In the genomic region with DNA sequence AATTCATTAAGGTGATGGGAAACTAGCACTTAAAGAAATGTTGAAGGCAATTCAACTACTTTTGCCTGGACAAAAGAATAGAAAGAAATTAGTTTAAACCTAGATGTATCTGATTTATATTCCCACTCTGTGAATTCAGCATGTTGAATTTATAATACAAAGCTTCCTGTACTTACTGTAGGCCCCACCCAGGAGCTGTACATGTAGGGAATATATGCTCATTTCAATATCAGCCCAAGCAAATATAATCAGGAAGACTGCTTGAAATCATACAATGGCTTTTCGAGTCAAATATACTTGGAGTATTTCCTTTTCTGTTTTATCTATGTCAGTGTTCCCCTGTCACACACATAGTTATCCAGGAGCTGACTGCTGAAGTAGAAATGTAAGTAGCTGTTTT, we compare ENCODE assay signal across 28 cellular contexts.
"Had no signal": no experiment of that assay in that cellular context is flagged by ENCODE, and none has a peak within 500 bp of the region (broad histone marks: within the 10 kb centered on the region; RNA-seq: fewer than 3 reads in every experiment).

No MANE protein-coding gene starts in this region.

- H3K4me1 ChIP-seq: testis, thyroid gland, upper lobe of left lung, vagina had no signal

- H3K9me3 ChIP-seq: left ventricle myocardium inferior, neutrophil, psoas muscle, right atrium auricular region, stomach, testis, thyroid gland, transverse colon, upper lobe of left lung, vagina had no signal

- H3K27me3 Mint-ChIP-seq: naive thymus-derived CD8-positive, alpha-beta T cell; stimulated activated naive B cell treated with anti-CD40 and anti-IgM and Interleukin-4, amounts not matched to agents 10 μg/mL and 1 μg/mL and 100 μg/mL, for 72 hours had no signal

- H3K4me2 ChIP-seq: neural progenitor cell had no signal

- H3K9me3 Mint-ChIP-seq: naive thymus-derived CD8-positive, alpha-beta T cell; nephron; neural progenitor cell; stimulated activated naive B cell treated with anti-CD40 and anti-IgM and Interleukin-4, amounts not matched to agents 10 μg/mL and 1 μg/mL and 100 μg/mL, for 72 hours had no signal

- H3K4me3 ChIP-seq: left ventricle myocardium inferior, lung, neural progenitor cell, psoas muscle, right atrium auricular region, skin epidermis, stomach, testis, thyroid gland, transverse colon, upper lobe of left lung, vagina had no signal

- DNase-seq: hippocampal formation; kidney glomerular epithelial cell; left cardiac atrium; left ventricle myocardium inferior; midbrain; naive thymus-derived CD8-positive, alpha-beta T cell; occipital lobe; psoas muscle; stimulated activated CD4-positive, alpha-beta T cell treated with anti-CD3 and anti-CD28 coated beads, Interleukin-12 subunit alpha, Interleukin-12 subunit beta, amount 100 ng/mL, for 4 hours; stimulated activated CD4-positive, alpha-beta T cell treated with anti-CD3 and anti-CD28 coated beads, Interleukin-15, amount 100 ng/mL, for 24 hours; stimulated activated CD4-positive, alpha-beta T cell treated with anti-CD3 and anti-CD28 coated beads, Interleukin-2, amount 100 ng/mL, for 24 hours; stimulated activated CD4-positive, alpha-beta T cell treated with anti-CD3 and anti-CD28 coated beads, Interleukin-4, amount 100 ng/mL, for 1 hour; stimulated activated naive B cell treated with anti-CD40 and anti-IgM and Interleukin-4, amounts not matched to agents 10 μg/mL and 1 μg/mL and 100 μg/mL, for 72 hours; stimulated activated naive CD8-positive, alpha-beta T cell treated with anti-CD3 and anti-CD28 coated beads, Interleukin-15, Interleukin-2, amounts not matched to agents 100 U/mL and 50 U/mL, for 24 hours; stomach; testis; thyroid gland; transverse colon; upper lobe of left lung had no signal

- H3K36me3 Mint-ChIP-seq: neural progenitor cell had no signal

- H2AFZ ChIP-seq: neural progenitor cell, parathyroid adenoma had no signal

- ATAC-seq: left cardiac atrium; naive thymus-derived CD8-positive, alpha-beta T cell; psoas muscle; sciatic nerve; stimulated activated naive B cell treated with anti-CD40 and anti-IgM and Interleukin-4, amounts not matched to agents 10 μg/mL and 1 μg/mL and 100 μg/mL, for 72 hours; stimulated activated naive CD8-positive, alpha-beta T cell treated with anti-CD3 and anti-CD28 coated beads, Interleukin-15, Interleukin-2, amounts not matched to agents 100 U/mL and 50 U/mL, for 24 hours had no signal

- H3K4me3 Mint-ChIP-seq: naive thymus-derived CD8-positive, alpha-beta T cell; nephron; neural progenitor cell; stimulated activated naive B cell treated with anti-CD40 and anti-IgM and Interleukin-4, amounts not matched to agents 10 μg/mL and 1 μg/mL and 100 μg/mL, for 72 hours had no signal

- H3K27ac Mint-ChIP-seq: nephron; neural progenitor cell; stimulated activated naive B cell treated with anti-CD40 and anti-IgM and Interleukin-4, amounts not matched to agents 10 μg/mL and 1 μg/mL and 100 μg/mL, for 72 hours had no signal

- H3K27ac ChIP-seq: left ventricle myocardium inferior, neural progenitor cell, neutrophil, parathyroid adenoma, psoas muscle, right atrium auricular region, skin epidermis, stomach, testis, thyroid gland, transverse colon, upper lobe of left lung, vagina had no signal

- H3K36me3 ChIP-seq: neural progenitor cell, neutrophil, thyroid gland, transverse colon, upper lobe of left lung had no signal

- H3K79me2 ChIP-seq: parathyroid adenoma had no signal

- H3K27me3 ChIP-seq: neural progenitor cell, neutrophil, right atrium auricular region, stomach, testis, thyroid gland, transverse colon, upper lobe of left lung, vagina had no signal

- H3K4me1 Mint-ChIP-seq: nephron, neural progenitor cell had no signal
